8 cellular contexts compared by ENCODE assay signal in the genomic region with DNA sequence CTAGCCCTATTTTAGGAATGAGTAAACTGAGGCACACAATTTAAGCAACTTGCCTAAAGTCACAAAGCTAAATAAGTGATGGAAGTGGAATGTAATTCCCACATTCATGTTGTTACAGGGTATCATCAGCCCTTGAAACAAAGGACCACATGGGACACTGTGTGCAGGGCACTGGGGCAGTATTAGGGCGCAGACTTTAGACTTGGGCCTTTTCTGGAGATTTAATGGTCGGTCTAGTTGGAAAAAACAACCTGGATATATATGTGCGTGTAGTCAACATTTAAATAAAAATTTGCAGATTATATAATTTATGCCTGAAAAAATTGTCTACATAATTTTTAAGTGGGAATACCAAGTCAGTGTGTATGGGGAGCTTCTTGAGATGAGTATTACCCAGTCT. TPM values are rescaled to one million over a fixed set of nuclear protein-coding genes. Genes with fewer than 3 reads are reported as not detected.
DNase-seq lines count a peak whose midpoint lies in the region; ATAC-seq and TF ChIP-seq lines count a peak whose summit lies in the region.

No MANE protein-coding gene starts in this region.

- H3K4me3 ChIP-seq in CD8-positive, alpha-beta T cell (ENCODE audit: low read depth, low read length): peak overlapping the region; percentile 57
- H3K4me3 ChIP-seq in MG63 (peak overlapping the region; percentile 94), coronary artery (peak overlapping the region; percentile 94), neural progenitor cell (peak overlapping the region; percentile 88)

- H3K79me2 ChIP-seq in neural progenitor cell (ENCODE audit: low read depth): peaks cover 69% of the 10 kb centered on the region

- no peaks in the 10 kb centered on the region for H3K36me3 ChIP-seq in CD8-positive, alpha-beta T cell (ENCODE audit: insufficient read depth, low read length)
- H3K36me3 ChIP-seq in MG63 (peaks cover 7% of the 10 kb centered on the region; the same call in 1 of the 2 replicates), neural progenitor cell (peaks cover 17% of the 10 kb centered on the region)

- TF ChIP-seq CTCF in CD8-positive, alpha-beta T cell (IDR thresholded peaks at IDR 0.05): no peak
- TF ChIP-seq CTCF in coronary artery (IDR thresholded peaks at IDR 0.05): no peak
- TF ChIP-seq CTCF in neural progenitor cell (IDR thresholded peaks at IDR 0.05): no peak

- no peaks in the 10 kb centered on the region for H3K9me3 ChIP-seq in CD8-positive, alpha-beta T cell (ENCODE audit: low read length)
- H3K9me3 ChIP-seq in MG63: no peaks in the 10 kb centered on the region; the same call in 1 of the 2 replicates
- H3K9me3 ChIP-seq in neural progenitor cell (ENCODE audit: low read depth): peaks cover 19% of the 10 kb centered on the region

- no peak for ATAC-seq in CD8-positive, alpha-beta T cell

- no peak overlapping the region for H3K27ac Mint-ChIP-seq in CD8-positive, alpha-beta T cell
- peak overlapping the region; percentile 98 for H3K27ac Mint-ChIP-seq in neural progenitor cell

- H3K9me3 Mint-ChIP-seq in CD8-positive, alpha-beta T cell: peaks cover 10% of the 10 kb centered on the region
- peaks cover 30% of the 10 kb centered on the region for H3K9me3 Mint-ChIP-seq in neural progenitor cell

- H3K4me2 ChIP-seq in neural progenitor cell: peak overlapping the region; percentile 87

- peak overlapping the region; percentile 83 for H3K9ac ChIP-seq in neural progenitor cell

- peaks cover 14% of the 10 kb centered on the region for H3K4me1 ChIP-seq in CD8-positive, alpha-beta T cell (ENCODE audit: insufficient read depth, low read length)
- H3K4me1 ChIP-seq in neural progenitor cell: no peaks in the 10 kb centered on the region

- H3F3A ChIP-seq in neural progenitor cell (ENCODE audit: low read depth): no peaks in the 10 kb centered on the region

- H3K27me3 ChIP-seq in CD8-positive, alpha-beta T cell (ENCODE audit: insufficient read depth, low read length): no peaks in the 10 kb centered on the region
- no peaks in the 10 kb centered on the region for H3K27me3 ChIP-seq in MG63
- H3K27me3 ChIP-seq in neural progenitor cell: no peaks in the 10 kb centered on the region

- intact Hi-C loops in CD8-positive, alpha-beta T cell (cut with DNase I, micrococcal nuclease): no loop called here

- CTCF ChIA-PET in CD8-positive, alpha-beta T cell (lab: Charles Lee): no interaction called here

- H3K27ac ChIP-seq in CD8-positive, alpha-beta T cell (ENCODE audit: low read depth, low read length): no peak overlapping the region
- H3K27ac ChIP-seq in coronary artery (no peak overlapping the region), neural progenitor cell (no peak overlapping the region)

- POLR2A ChIA-PET in CD8-positive, alpha-beta T cell (lab: Charles Lee): no interaction called here

- H2AFZ ChIP-seq in neural progenitor cell (replicated peaks): no peak overlapping the region

- H3K36me3 Mint-ChIP-seq in CD8-positive, alpha-beta T cell: peaks cover 21% of the 10 kb centered on the region
- peaks cover 40% of the 10 kb centered on the region for H3K36me3 Mint-ChIP-seq in neural progenitor cell

- peaks cover 46% of the 10 kb centered on the region for H4K20me1 ChIP-seq in neural progenitor cell (ENCODE audit: low read depth)

- DNase-seq in CD8-positive, alpha-beta T cell: no peak
- no peak for DNase-seq in MG63
- DNase-seq in coronary artery (ENCODE audit: low spot score): no peak
- no peak for DNase-seq in neural progenitor cell (ENCODE audit: low spot score)
- DNase-seq in NCI-H1105 treated with DMSO at 0.1 percent for 48 hours (lab: John Stamatoyannopoulos, UW): no peak
- no peak for DNase-seq in GM19238 (ENCODE audit: insufficient read length, low spot score)
- DNase-seq in ureter (ENCODE audit: low spot score): no peak
- no peak for DNase-seq in KG1 (lab: John Stamatoyannopoulos, UW)

- H3K4me3 Mint-ChIP-seq in CD8-positive, alpha-beta T cell: peak overlapping the region; percentile 99
- peak overlapping the region; percentile 98 for H3K4me3 Mint-ChIP-seq in neural progenitor cell

- H3K4me1 Mint-ChIP-seq in CD8-positive, alpha-beta T cell (ENCODE audit: low read depth): peaks cover 56% of the 10 kb centered on the region
- peaks cover 20% of the 10 kb centered on the region for H3K4me1 Mint-ChIP-seq in neural progenitor cell

- no peaks in the 10 kb centered on the region for H3K27me3 Mint-ChIP-seq in CD8-positive, alpha-beta T cell (ENCODE audit: low read depth)
- H3K27me3 Mint-ChIP-seq in neural progenitor cell (ENCODE audit: insufficient read depth, low read depth): peaks cover 2% of the 10 kb centered on the region

RNA-seq across cellular contexts. Expression of a gene that starts 1.5 kb away (rescaled TPM):
- 10 to 100 TPM; 42.2 to 46.2 TPM for total RNA-seq in CD8-positive, alpha-beta T cell
- total RNA-seq in MG63 (2014; rRNA removed; shearing (Covaris generic); ENCODE audit: low replicate concordance): 138 and 140 TPM in 2 replicates
- total RNA-seq in neural progenitor cell (ENCODE audit: low replicate concordance) (329 and 332 TPM in 2 replicates), ureter (75.6 TPM)

RNA-seq across cellular contexts. Expression of a gene that starts 5.1 kb away (rescaled TPM):
- not detected for total RNA-seq in CD8-positive, alpha-beta T cell
- not detected in 2 replicates for total RNA-seq in MG63 (2014; rRNA removed; shearing (Covaris generic); ENCODE audit: low replicate concordance)
- total RNA-seq in neural progenitor cell (ENCODE audit: low replicate concordance): not detected in 2 replicates
- total RNA-seq in ureter: not detected

RNA-seq across cellular contexts. Expression of a gene that starts 48.1 kb away (rescaled TPM):
- not detected for total RNA-seq in CD8-positive, alpha-beta T cell
- total RNA-seq in MG63 (2014; rRNA removed; shearing (Covaris generic); ENCODE audit: low replicate concordance): not detected in 2 replicates
- total RNA-seq in neural progenitor cell (ENCODE audit: low replicate concordance) (0.12 TPM in 1 of 2 replicates, not detected in the other), ureter (not detected)
